In genomic region chr12:42981379-42981778, GRCh38 we compare ENCODE assay signal across 19 cellular contexts.
A peak's percentile ranks its signal among the peaks of the same experiment; 100 is the strongest.
DNase-seq lines count a peak whose midpoint lies in the region; ATAC-seq and TF ChIP-seq lines count a peak whose summit lies in the region.
"Had no signal": no experiment of that assay in that cellular context is flagged by ENCODE, and none has a peak within 500 bp of the region (broad histone marks: within the 10 kb centered on the region; RNA-seq: fewer than 3 reads in every experiment).

No MANE protein-coding gene starts in this region.

- intact Hi-C loops in ascending aorta (cut with DNase I) = no loop called here

- 16% methylated on average over 3 of the region's 3 CpGs for WGBS in smooth muscle cell (ENCODE audit: low lambda C conversion rate)

- H3K4me1 ChIP-seq in GM23338 (ENCODE audit: insufficient read depth) = peaks cover 21% of the 10 kb centered on the region
- peaks cover 20% of the 10 kb centered on the region for H3K4me1 ChIP-seq in SJSA1 (replicated peaks)
- peaks cover 52% of the 10 kb centered on the region for H3K4me1 ChIP-seq in smooth muscle cell (ENCODE audit: low read depth)
- H3K4me1 ChIP-seq in ascending aorta = no peaks in the 10 kb centered on the region
- H3K4me1 ChIP-seq: adrenal gland; BLaER1 treated with 17β-estradiol and CSF1 and Interleukin-3, amounts not matched to agents 10 nM and 100 nM had no signal

- peaks cover 34% of the 10 kb centered on the region for H3K4me1 Mint-ChIP-seq in GM23338

- H3K79me2 ChIP-seq in GM23338 (replicated peaks; ENCODE audit: insufficient read depth) (no peaks in the 10 kb centered on the region), smooth muscle cell (ENCODE audit: low read depth) (no peaks in the 10 kb centered on the region)
- H3K79me2 ChIP-seq: hepatocyte had no signal

- H4K20me1 ChIP-seq in GM23338 (replicated peaks; ENCODE audit: insufficient read depth) (no peaks in the 10 kb centered on the region), smooth muscle cell (ENCODE audit: low read depth) (no peaks in the 10 kb centered on the region)
- H4K20me1 ChIP-seq: BLaER1 treated with 17β-estradiol and CSF1 and Interleukin-3, amounts not matched to agents 10 nM and 100 nM had no signal

- no peaks in the 10 kb centered on the region for H3K9me2 ChIP-seq in GM23338 (ENCODE audit: insufficient read depth)

- ATAC-seq in GM23338 = peak; percentile 64
- ATAC-seq: activated CD8-positive, alpha-beta T cell treated with anti-CD3 and anti-CD28 coated beads, Interleukin-2, amount 10 ng/mL, durations not matched to agents 7 days and 5 days had no signal

- H3K9ac ChIP-seq in smooth muscle cell (ENCODE audit: low read depth) = peak overlapping the region; percentile 56
- H3K9ac ChIP-seq: BLaER1 treated with 17β-estradiol and CSF1 and Interleukin-3, amounts not matched to agents 10 nM and 100 nM had no signal

- H3K9me3 ChIP-seq in SJSA1 (replicated peaks) (no peaks in the 10 kb centered on the region), smooth muscle cell (replicated peaks; ENCODE audit: low read depth) (no peaks in the 10 kb centered on the region), ascending aorta (no peaks in the 10 kb centered on the region)
- H3K9me3 ChIP-seq: adrenal gland; BLaER1 treated with 17β-estradiol and CSF1 and Interleukin-3, amounts not matched to agents 10 nM and 100 nM had no signal

- DNase-seq in GM23338 (ENCODE audit: low spot score) (peak; percentile 55), SJSA1 (ENCODE audit: low read depth in 1 of 2, low spot score in 2 of 2) (peak; percentile 45 to 80), fibroblast of villous mesenchyme (ENCODE audit: low read depth) (peak; percentile 58), smooth muscle cell (lab: John Stamatoyannopoulos, UW; ENCODE audit: unreplicated experiment) (no peak), ascending aorta (ENCODE audit: low spot score in 2 of 2) (no peak)
- no peak for DNase-seq in activated effector memory CD4-positive, alpha-beta T cell treated with Interleukin-2 at 50 U/mL for 16 hours
- DNase-seq in activated CD4-positive, alpha-beta T cell treated with anti-CD3 and anti-CD28 coated beads for 48 hours = no peak
- DNase-seq: activated CD8-positive, alpha-beta T cell treated with anti-CD3 and anti-CD28 coated beads, Interleukin-2, amount 10 ng/mL, durations not matched to agents 7 days and 5 days; adrenal gland; cortex of kidney; DMS79 treated with DMSO at 0.1 percent for 48 hours; H7; NCI-H1048; NCI-H2171; NCI-H82; substantia nigra had no signal

- H3F3A ChIP-seq in GM23338 (replicated peaks; ENCODE audit: low read depth) (no peaks in the 10 kb centered on the region), smooth muscle cell (ENCODE audit: low read depth) (peaks cover 44% of the 10 kb centered on the region)

- H3K27ac Mint-ChIP-seq in GM23338 = no peak overlapping the region
- H3K27ac Mint-ChIP-seq: activated CD8-positive, alpha-beta T cell treated with anti-CD3 and anti-CD28 coated beads, Interleukin-2, amount 10 ng/mL, durations not matched to agents 7 days and 5 days had no signal

- no peaks in the 10 kb centered on the region for H3K36me3 Mint-ChIP-seq in GM23338 (ENCODE audit: low read depth)

- H3K27me3 ChIP-seq in GM23338 (ENCODE audit: insufficient read depth) (no peaks in the 10 kb centered on the region), SJSA1 (replicated peaks) (peaks cover 10% of the 10 kb centered on the region), smooth muscle cell (ENCODE audit: low read depth) (no peaks in the 10 kb centered on the region), ascending aorta (no peaks in the 10 kb centered on the region)
- H3K27me3 ChIP-seq: adrenal gland; BLaER1 treated with 17β-estradiol and CSF1 and Interleukin-3, amounts not matched to agents 10 nM and 100 nM; hepatocyte had no signal

- H3K27ac ChIP-seq in GM23338 (ENCODE audit: low read depth) (no peak overlapping the region), SJSA1 (0 out of 2 replicates have a peak overlapping the region, but pooled peaks have one; percentile 8), smooth muscle cell (ENCODE audit: low read depth) (peak overlapping the region; percentile 87), ascending aorta (no peak overlapping the region)
- H3K27ac ChIP-seq: adrenal gland; BLaER1 treated with 17β-estradiol and CSF1 and Interleukin-3, amounts not matched to agents 10 nM and 100 nM; hepatocyte; RWPE1 had no signal

- no peak overlapping the region for H3K4me3 Mint-ChIP-seq in GM23338
- H3K4me3 Mint-ChIP-seq: activated CD8-positive, alpha-beta T cell treated with anti-CD3 and anti-CD28 coated beads, Interleukin-2, amount 10 ng/mL, durations not matched to agents 7 days and 5 days had no signal

- H3K27me3 Mint-ChIP-seq in GM23338 (ENCODE audit: insufficient read depth, low read depth, poor library complexity) = no peaks in the 10 kb centered on the region

- H3K36me3 ChIP-seq in GM23338 (ENCODE audit: insufficient read depth) = no peaks in the 10 kb centered on the region
- no peaks in the 10 kb centered on the region for H3K36me3 ChIP-seq in SJSA1
- H3K36me3 ChIP-seq in smooth muscle cell (ENCODE audit: low read depth) = no peaks in the 10 kb centered on the region
- H3K36me3 ChIP-seq in ascending aorta = no peaks in the 10 kb centered on the region
- H3K36me3 ChIP-seq: adrenal gland; BLaER1 treated with 17β-estradiol and CSF1 and Interleukin-3, amounts not matched to agents 10 nM and 100 nM had no signal

- H3K4me2 ChIP-seq in GM23338 = no peak overlapping the region
- peak overlapping the region; percentile 70 for H3K4me2 ChIP-seq in smooth muscle cell
- H3K4me2 ChIP-seq: BLaER1 treated with 17β-estradiol and CSF1 and Interleukin-3, amounts not matched to agents 10 nM and 100 nM; hepatocyte had no signal

- H2AFZ ChIP-seq in GM23338 = no peak overlapping the region
- no peak overlapping the region for H2AFZ ChIP-seq in smooth muscle cell (ENCODE audit: low read depth)

- no peaks in the 10 kb centered on the region for H3K9me3 Mint-ChIP-seq in GM23338

- H3K4me3 ChIP-seq in GM23338 (no peak overlapping the region), SJSA1 (no peak overlapping the region), fibroblast of villous mesenchyme (ENCODE audit: low read depth, low read length) (no peak overlapping the region), smooth muscle cell (no peak overlapping the region), ascending aorta (no peak overlapping the region)
- H3K4me3 ChIP-seq: adrenal gland; BLaER1 treated with 17β-estradiol and CSF1 and Interleukin-3, amounts not matched to agents 10 nM and 100 nM; hepatocyte had no signal

- TF ChIP-seq CTCF in GM23338 (conservative IDR thresholded peaks at IDR 0.05; ENCODE audit: low read depth in 2 of 2) (no peak), fibroblast of villous mesenchyme (IDR thresholded peaks at IDR 0.05; ENCODE audit: insufficient read depth, low read depth, low read length) (no peak), smooth muscle cell (IDR thresholded peaks at IDR 0.05; ENCODE audit: borderline replicate concordance, insufficient read depth, poor library complexity, severe bottlenecking) (no peak), ascending aorta (IDR thresholded peaks at IDR 0.05) (no peak)

TF ChIP-seq in GM23338, 12 proteins besides CTCF, POLR2A, EP300 and RAD21 (continues in another document):
- TF ChIP-seq POLR2AphosphoS5 (IDR thresholded peaks at IDR 0.05; ENCODE audit: low read depth) = no peak

Comparison
In these comparisons a context has a peak if more than half of its experiments do, and no peak if none do; other contexts are left out.
1. DNase-seq: peak in GM23338 (single experiment), SJSA1 (2 of 2) and fibroblast of villous mesenchyme (single experiment); none in smooth muscle cell (single experiment), activated effector memory CD4-positive, alpha-beta T cell treated with Interleukin-2 at 50 U/mL for 16 hours (single experiment), ascending aorta (0 of 2) and activated CD4-positive, alpha-beta T cell treated with anti-CD3 and anti-CD28 coated beads for 48 hours (single experiment).
2. H3K27ac ChIP-seq: peak in SJSA1 (single experiment) and smooth muscle cell (single experiment); none in GM23338 (single experiment) and ascending aorta (0 of 2).